2 cellular contexts compared by ENCODE assay signal in genomic region chr10:34607894-34608293, GRCh38.
TF ChIP-seq lines count a peak whose summit lies in the region.

No MANE protein-coding gene starts in this region.

TF ChIP-seq in IMR-90, 13 proteins besides CTCF, POLR2A, EP300 and RAD21 (continued from another document):
- TF ChIP-seq ELK1 (IDR thresholded peaks at IDR 0.05; ENCODE audit: borderline replicate concordance, low read depth, low read length), result no peak
- TF ChIP-seq MXI1 (IDR thresholded peaks at IDR 0.05; ENCODE audit: borderline replicate concordance, low read depth, low read length), result no peak
- no peak for TF ChIP-seq FOS (IDR thresholded peaks at IDR 0.05; ENCODE audit: low read depth, low read length)
- TF ChIP-seq RFX5 (IDR thresholded peaks at IDR 0.05; ENCODE audit: low read depth, low read length), result no peak
- TF ChIP-seq RCOR1 (IDR thresholded peaks at IDR 0.05; ENCODE audit: insufficient replicate concordance, low read length), result no peak
- TF ChIP-seq NFE2L2 (IDR thresholded peaks at IDR 0.05; ENCODE audit: low read depth, low read length), result no peak
- TF ChIP-seq SMC3 (IDR thresholded peaks at IDR 0.05; ENCODE audit: low read depth, low read length), result no peak
- no peak for TF ChIP-seq MAZ (IDR thresholded peaks at IDR 0.05; ENCODE audit: borderline replicate concordance, low read depth, low read length)

TF ChIP-seq in WTC11, 78 proteins besides CTCF, POLR2A, EP300 and RAD21 (continued from another document):
- TF ChIP-seq, protein P1, sequence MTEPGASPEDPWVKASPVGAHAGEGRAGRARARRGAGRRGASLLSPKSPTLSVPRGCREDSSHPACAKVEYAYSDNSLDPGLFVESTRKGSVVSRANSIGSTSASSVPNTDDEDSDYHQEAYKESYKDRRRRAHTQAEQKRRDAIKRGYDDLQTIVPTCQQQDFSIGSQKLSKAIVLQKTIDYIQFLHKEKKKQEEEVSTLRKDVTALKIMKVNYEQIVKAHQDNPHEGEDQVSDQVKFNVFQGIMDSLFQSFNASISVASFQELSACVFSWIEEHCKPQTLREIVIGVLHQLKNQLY (CRISPR knock-in tag; IDR thresholded peaks at IDR 0.05), result no peak
- TF ChIP-seq CREB1 (CRISPR knock-in tag; IDR thresholded peaks at IDR 0.05) (no peak), NFYB (CRISPR knock-in tag; conservative IDR thresholded peaks at IDR 0.05; ENCODE audit: low read depth) (no peak), MYBL2 (CRISPR knock-in tag; IDR thresholded peaks at IDR 0.05) (no peak), ZNF219 (CRISPR knock-in tag; IDR thresholded peaks at IDR 0.05; ENCODE audit: borderline replicate concordance) (no peak), EMX1 (CRISPR knock-in tag; IDR thresholded peaks at IDR 0.05) (no peak), PRRX2 (CRISPR knock-in tag; IDR thresholded peaks at IDR 0.05) (no peak), ZBTB43 (CRISPR knock-in tag; IDR thresholded peaks at IDR 0.05) (no peak), CREM (CRISPR knock-in tag; IDR thresholded peaks at IDR 0.05) (no peak), RELA (CRISPR knock-in tag; IDR thresholded peaks at IDR 0.05; ENCODE audit: borderline replicate concordance) (no peak), STAT6 (CRISPR knock-in tag; conservative IDR thresholded peaks at IDR 0.05; ENCODE audit: low read depth) (no peak)
